In genomic region chr20:2108987-2109386, GRCh38 we compare ENCODE assay signal across 11 cellular contexts. TPM values are rescaled to one million over a fixed set of nuclear protein-coding genes. Genes with fewer than 3 reads are reported as not detected.
DNase-seq lines count a peak whose midpoint lies in the region; TF ChIP-seq lines count a peak whose summit lies in the region.
"Had no signal": no experiment of that assay in that cellular context is flagged by ENCODE, and none has a peak within 500 bp of the region (broad histone marks: within the 10 kb centered on the region; RNA-seq: fewer than 3 reads in every experiment).

No MANE protein-coding gene starts in this region.

- H3K36me3 ChIP-seq in mammary epithelial cell (ENCODE audit: insufficient read depth, low read length): peaks cover 8% of the 10 kb centered on the region
- H3K36me3 ChIP-seq: colonic mucosa had no signal

- no peak for TF ChIP-seq CTCF in HFFc6 (IDR thresholded peaks at IDR 0.05)
- TF ChIP-seq CTCF in mammary epithelial cell (conservative IDR thresholded peaks at IDR 0.05 in 1 of 2, IDR thresholded peaks at IDR 0.05 in 1 of 2; ENCODE audit: extremely low read depth in 1 of 2, insufficient read depth in 1 of 2, low read depth in 1 of 2, low read length in 2 of 2): no peak

- in situ Hi-C loops in mammary epithelial cell (cut with MboI; ENCODE audit: low sequenced_read_pairs in 2 of 2): no loop called here

- H3K9me3 ChIP-seq in mammary epithelial cell (replicated peaks; ENCODE audit: insufficient read depth, low read length): no peaks in the 10 kb centered on the region
- H3K9me3 ChIP-seq: colonic mucosa had no signal

- no peak overlapping the region for H2AFZ ChIP-seq in mammary epithelial cell (ENCODE audit: low read depth, low read length)

- no peak overlapping the region for H3K9ac ChIP-seq in mammary epithelial cell (ENCODE audit: insufficient read depth, low read length)

- CTCF ChIA-PET in mammary epithelial cell (lab: Charles Lee; ENCODE audit: low non-redundant PET): interaction anchor here (0.8 kb wide), 1 partner anchor 63 kb away, joined by 8 read pairs; no protein-coding TSS in a partner anchor

- DNase-seq in 8988T (peak; percentile 50), HFFc6 (peak; percentile 66), mammary epithelial cell (peak; percentile 83), kidney tubule cell (ENCODE audit: low spot score) (peak; percentile 86), NCI-H526 (lab: John Stamatoyannopoulos, UW) (no peak), SIG-M5 treated with dmso at 0.1 percent for 504 hours (lab: John Stamatoyannopoulos, UW; ENCODE audit: unreplicated experiment) (no peak), NK-92 (lab: John Stamatoyannopoulos, UW; ENCODE audit: unreplicated experiment) (no peak), NCI-H1694 treated with DMSO at 0.1 percent for 48 hours (lab: John Stamatoyannopoulos, UW) (no peak)
- DNase-seq: NCI-H2107 had no signal

- H3K79me2 ChIP-seq in mammary epithelial cell (ENCODE audit: insufficient read depth, low read length): peaks cover 98% of the 10 kb centered on the region

- dilution Hi-C loops in mammary epithelial cell (cut with HindIII; ENCODE audit: low sequenced_read_pairs): no loop called here

- intact Hi-C loops in mammary epithelial cell (cut with micrococcal nuclease): no loop called here

- WGBS in mammary epithelial cell (ENCODE audit: low coverage, missing lambda C conversion rate): 45% methylated on average over 4 of the region's 4 CpGs

- H3K27ac ChIP-seq in mammary epithelial cell (ENCODE audit: insufficient read depth, low read depth, low read length): peak overlapping the region; percentile 71
- H3K27ac ChIP-seq: colonic mucosa had no signal

- no peaks in the 10 kb centered on the region for H3K9me3 Mint-ChIP-seq in HFFc6
- H3K9me3 Mint-ChIP-seq: natural killer cell treated with Interleukin-12 subunit alpha and Interleukin-12 subunit beta and Interleukin-15 and Interleukin-18, amount 100 ng/mL, for 72 hours had no signal

- H3K36me3 Mint-ChIP-seq in HFFc6 (ENCODE audit: low read depth): peaks cover 18% of the 10 kb centered on the region
- H3K36me3 Mint-ChIP-seq: natural killer cell treated with Interleukin-12 subunit alpha and Interleukin-12 subunit beta and Interleukin-15 and Interleukin-18, amount 100 ng/mL, for 72 hours had no signal

- H3K27me3 Mint-ChIP-seq in HFFc6 (ENCODE audit: insufficient read depth): no peaks in the 10 kb centered on the region; the same call in 1 of the 2 replicates
- H3K27me3 Mint-ChIP-seq: natural killer cell treated with Interleukin-12 subunit alpha and Interleukin-12 subunit beta and Interleukin-15 and Interleukin-18, amount 100 ng/mL, for 72 hours had no signal

- peaks cover 32% of the 10 kb centered on the region for H3K4me1 ChIP-seq in mammary epithelial cell (ENCODE audit: insufficient read depth, low read length)

- peak overlapping the region; percentile 39 for H3K4me2 ChIP-seq in mammary epithelial cell (ENCODE audit: insufficient read depth, low read depth, low read length)

- H3K4me3 ChIP-seq in mammary epithelial cell (replicated peaks in 1 of 3; ENCODE audit: insufficient read depth in 1 of 3, low read depth in 2 of 3, low read length in 3 of 3): no peak overlapping the region
- H3K4me3 ChIP-seq: colonic mucosa had no signal

- H3K4me3 Mint-ChIP-seq in HFFc6: peak overlapping the region; percentile 14
- H3K4me3 Mint-ChIP-seq: natural killer cell treated with Interleukin-12 subunit alpha and Interleukin-12 subunit beta and Interleukin-15 and Interleukin-18, amount 100 ng/mL, for 72 hours had no signal

- peak overlapping the region; percentile 65 for H3K27ac Mint-ChIP-seq in HFFc6
- H3K27ac Mint-ChIP-seq: natural killer cell treated with Interleukin-12 subunit alpha and Interleukin-12 subunit beta and Interleukin-15 and Interleukin-18, amount 100 ng/mL, for 72 hours had no signal

- BruUV-seq in mammary epithelial cell (replicated peaks; lab: Mats Ljungman, UMichigan): no TSS peak

- no peaks in the 10 kb centered on the region for H4K20me1 ChIP-seq in mammary epithelial cell (ENCODE audit: insufficient read depth, low read length)

- no peaks in the 10 kb centered on the region for H3K27me3 ChIP-seq in mammary epithelial cell (ENCODE audit: insufficient read depth, low read length)
- H3K27me3 ChIP-seq: colonic mucosa had no signal

- H3K4me1 Mint-ChIP-seq in HFFc6 (ENCODE audit: low read depth): peaks cover 59% of the 10 kb centered on the region

RNA-seq across cellular contexts. Expression of gene STK35, which starts 7.4 kb away (rescaled TPM):
- 10 to 100 TPM; 14.0 to 16.7 (median 15.1) TPM for total RNA-seq in HFFc6 (2021; fragmentation: NEBNext Ultra II Directional; extraction: Animal tissue kit (Norgen Biotek cat#: 25700))
- total RNA-seq in mammary epithelial cell: 10 to 100 TPM; 21.1 to 30.0 TPM
- polyA plus RNA-seq in mammary epithelial cell: 16.0 TPM
- 26.9 TPM for polyA minus RNA-seq in mammary epithelial cell

Comparison
In these comparisons a context has a peak if more than half of its experiments do, and no peak if none do; other contexts are left out.
1. DNase-seq: peak in 8988T (single experiment), HFFc6 (single experiment), mammary epithelial cell (single experiment) and kidney tubule cell (single experiment); none in NCI-H526 (0 of 2), SIG-M5 treated with dmso at 0.1 percent for 504 hours (single experiment), NK-92 (single experiment) and NCI-H1694 treated with DMSO at 0.1 percent for 48 hours (single experiment).